Comparison of ENCODE assay signal across 12 cellular contexts in the genomic region with DNA sequence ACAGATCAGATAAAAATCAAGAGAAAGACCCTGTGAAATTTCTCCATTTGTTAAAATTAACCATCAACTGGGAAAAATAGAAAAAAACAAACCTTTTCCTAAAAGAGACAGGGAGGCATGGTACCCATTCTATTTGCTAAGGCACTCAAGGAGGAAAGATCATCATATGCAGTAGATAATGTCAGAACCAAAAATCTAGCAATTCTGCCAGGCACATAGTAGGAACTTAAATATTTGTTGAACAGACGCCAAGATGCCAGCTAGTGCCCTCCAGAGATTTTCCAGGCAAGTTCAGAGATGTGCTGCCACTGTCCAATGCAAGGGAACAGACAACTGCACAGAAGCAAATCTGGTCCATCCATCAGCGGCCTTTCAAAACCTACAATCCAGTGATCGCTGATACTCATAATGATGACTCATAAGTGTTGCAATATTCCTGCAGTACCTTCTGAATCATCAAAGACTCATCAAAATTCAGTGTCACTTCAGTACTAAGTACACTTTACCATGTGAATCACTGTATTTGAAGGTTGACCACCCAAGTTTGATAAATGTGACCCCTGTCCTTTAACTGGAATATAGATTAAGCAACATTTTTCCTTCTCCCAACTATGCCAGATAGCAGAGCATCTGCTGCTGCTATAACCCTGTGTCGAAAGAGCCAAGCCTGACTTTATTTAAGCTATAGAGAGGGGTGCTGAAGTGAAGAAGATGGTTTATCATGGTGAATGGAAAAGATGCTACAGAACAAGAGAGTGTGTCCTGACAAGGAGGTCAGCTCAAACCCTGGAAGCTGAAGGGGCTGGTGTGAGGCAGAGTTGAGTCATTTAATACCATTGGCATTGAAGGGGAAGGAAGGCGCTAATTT.
DNase-seq lines count a peak whose midpoint lies in the region; ATAC-seq, FAIRE-seq and TF ChIP-seq lines count a peak whose summit lies in the region.
"Had no signal": no experiment of that assay in that cellular context is flagged by ENCODE, and none has a peak within 500 bp of the region (broad histone marks: within the 10 kb centered on the region; RNA-seq: fewer than 3 reads in every experiment).

No MANE protein-coding gene starts in this region.

- H3K9me3 Mint-ChIP-seq in neural progenitor cell: peaks cover 6% of the 10 kb centered on the region

- DNase-seq in EL (peak; percentile 85), NB4 (ENCODE audit: low read depth) (peak; percentile 76), cardiac fibroblast (ENCODE audit: low read depth in 2 of 2) (peak; percentile 56 to 90), pancreas (no peak), UCSD-AML1 (lab: John Stamatoyannopoulos, UW; ENCODE audit: unreplicated experiment) (no peak), neural progenitor cell (ENCODE audit: low spot score) (no peak), RPMI8226 (no peak)
- DNase-seq: NCI-H2029; stimulated activated CD4-positive, alpha-beta T cell treated with anti-CD3 and anti-CD28 coated beads, Interleukin-4, amount 100 ng/mL, for 1 hour had no signal

- TF ChIP-seq CTCF in NB4 (IDR thresholded peaks at IDR 0.05; ENCODE audit: low read depth, low read length) (no peak), cardiac fibroblast (IDR thresholded peaks at IDR 0.05; ENCODE audit: low read depth, low read length) (no peak), pancreas (IDR thresholded peaks at IDR 0.05) (no peak), neural progenitor cell (IDR thresholded peaks at IDR 0.05) (no peak)

- no peak overlapping the region for H2AFZ ChIP-seq in neural progenitor cell (replicated peaks)

- no peak overlapping the region for H3K27ac Mint-ChIP-seq in neural progenitor cell

- H3K27ac ChIP-seq in pancreas: no peak overlapping the region
- no peak overlapping the region for H3K27ac ChIP-seq in neural progenitor cell
- H3K27ac ChIP-seq: VCaP had no signal

- H3K4me2 ChIP-seq in neural progenitor cell: no peak overlapping the region

- intact Hi-C loops in pancreas (cut with DNase I): no loop called here

- H3K27me3 ChIP-seq in pancreas (no peaks in the 10 kb centered on the region), neural progenitor cell (no peaks in the 10 kb centered on the region)

- peaks cover 0 to 4% (median 0%) of the 10 kb centered on the region in 3 donors for H3K4me1 ChIP-seq in pancreas
- H3K4me1 ChIP-seq in neural progenitor cell: no peaks in the 10 kb centered on the region

- H3K36me3 Mint-ChIP-seq in neural progenitor cell: peaks cover 12% of the 10 kb centered on the region

- H3K36me3 ChIP-seq in pancreas (peaks cover 0 to 6% (median 0%) of the 10 kb centered on the region in 3 donors), neural progenitor cell (no peaks in the 10 kb centered on the region)

- ATAC-seq in pancreas (peak in 3 of 4 donors; percentile 33 to 65 (median 46)), GM19324 (IDR thresholded peaks at IDR 0.05; ENCODE audit: low FRiP score, unreplicated experiment) (no peak)
- ATAC-seq: left lobe of liver had no signal

- no peaks in the 10 kb centered on the region for H3K9me3 ChIP-seq in pancreas
- no peaks in the 10 kb centered on the region for H3K9me3 ChIP-seq in neural progenitor cell (ENCODE audit: low read depth)

- H3F3A ChIP-seq in neural progenitor cell (ENCODE audit: low read depth): no peaks in the 10 kb centered on the region

- 88 to 89% methylated on average over 5 of the region's 5 CpGs for WGBS in pancreas, 2 donors

- no peak overlapping the region for H3K4me3 Mint-ChIP-seq in neural progenitor cell

- peaks cover 2% of the 10 kb centered on the region for H3K27me3 Mint-ChIP-seq in neural progenitor cell (ENCODE audit: insufficient read depth, low read depth)

- no peak for TF ChIP-seq POLR2A in NB4 (IDR thresholded peaks at IDR 0.05; ENCODE audit: extremely low read depth, insufficient read length)

- no peaks in the 10 kb centered on the region for H3K4me1 Mint-ChIP-seq in neural progenitor cell

- H3K4me3 ChIP-seq in NB4 (ENCODE audit: low read depth, low read length) (no peak overlapping the region), cardiac fibroblast (replicated peaks in 1 of 2; ENCODE audit: low read depth in 2 of 2, low read length in 2 of 2) (no peak overlapping the region), pancreas (no peak overlapping the region), neural progenitor cell (no peak overlapping the region)

- no peaks in the 10 kb centered on the region for H3K79me2 ChIP-seq in neural progenitor cell (ENCODE audit: low read depth)

- FAIRE-seq in pancreas (lab: Jason Lieb, UNC): no peak

- no peak overlapping the region for H3K9ac ChIP-seq in neural progenitor cell

- H4K20me1 ChIP-seq in neural progenitor cell (ENCODE audit: low read depth): no peaks in the 10 kb centered on the region

Comparison
In these comparisons a context has a peak if more than half of its experiments do, and no peak if none do; other contexts are left out.
1. DNase-seq: peak in EL (single experiment), NB4 (single experiment) and cardiac fibroblast (2 of 2); none in pancreas (0 of 6), UCSD-AML1 (single experiment), neural progenitor cell (single experiment) and RPMI8226 (single experiment).